Comparison of ENCODE assay signal across 2 cellular contexts in the genomic region with DNA sequence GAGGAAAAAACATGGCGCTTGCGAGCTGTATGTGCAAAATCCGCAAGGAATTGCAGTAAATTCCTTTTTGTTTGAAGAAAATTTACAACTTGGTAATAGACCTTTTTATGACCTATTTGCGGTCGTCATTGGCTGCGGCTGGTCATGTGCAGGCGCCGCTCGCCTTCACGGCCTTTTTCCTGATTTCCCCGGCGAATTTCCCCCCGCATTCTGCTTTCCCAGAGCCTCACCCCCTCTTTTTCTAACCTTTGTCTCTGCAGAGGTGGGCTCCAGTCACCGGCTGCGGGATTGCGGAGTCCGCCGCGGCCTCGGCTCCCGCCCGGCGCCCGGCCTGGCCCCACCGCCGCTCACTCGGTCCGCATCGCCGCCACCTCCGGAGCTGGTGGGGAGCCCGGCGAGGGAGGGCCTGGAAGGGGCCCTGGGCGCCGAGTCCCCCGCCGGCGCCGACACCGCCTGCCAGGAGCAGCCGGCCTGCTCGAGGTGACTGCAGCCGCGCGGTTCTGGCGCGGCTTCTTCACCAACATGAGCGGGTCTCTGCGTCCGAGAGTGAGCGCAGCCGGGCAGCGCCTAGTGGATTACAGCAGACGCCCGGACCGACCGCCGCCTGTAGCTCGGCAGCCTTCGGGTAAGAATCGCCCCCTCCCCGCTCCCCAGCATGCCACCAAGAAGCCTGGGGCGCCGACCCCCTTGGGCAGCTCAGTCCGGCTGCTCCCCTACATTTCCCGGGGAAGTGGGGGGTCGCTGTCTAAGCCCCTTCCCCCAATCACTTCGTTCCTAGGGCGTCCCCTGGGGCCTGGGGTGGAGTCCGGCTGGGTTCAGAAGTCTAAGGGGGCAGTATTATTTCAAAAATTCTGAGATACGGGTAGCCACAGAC.
TF ChIP-seq lines count a peak whose summit lies in the region.

No MANE protein-coding gene starts in this region.

TF ChIP-seq in HCT116, 20 proteins besides CTCF, POLR2A, EP300 and RAD21:
- no peak for TF ChIP-seq SRF (IDR thresholded peaks at IDR 0.05; ENCODE audit: low read depth)
- peak; percentile 75 for TF ChIP-seq ZFX (IDR thresholded peaks at IDR 0.05)
TF ChIP-seq in HCT116: peak in this region for 1.

TF ChIP-seq in GM12878, 131 proteins besides CTCF, POLR2A, EP300 and RAD21:
- TF ChIP-seq, protein P1, sequence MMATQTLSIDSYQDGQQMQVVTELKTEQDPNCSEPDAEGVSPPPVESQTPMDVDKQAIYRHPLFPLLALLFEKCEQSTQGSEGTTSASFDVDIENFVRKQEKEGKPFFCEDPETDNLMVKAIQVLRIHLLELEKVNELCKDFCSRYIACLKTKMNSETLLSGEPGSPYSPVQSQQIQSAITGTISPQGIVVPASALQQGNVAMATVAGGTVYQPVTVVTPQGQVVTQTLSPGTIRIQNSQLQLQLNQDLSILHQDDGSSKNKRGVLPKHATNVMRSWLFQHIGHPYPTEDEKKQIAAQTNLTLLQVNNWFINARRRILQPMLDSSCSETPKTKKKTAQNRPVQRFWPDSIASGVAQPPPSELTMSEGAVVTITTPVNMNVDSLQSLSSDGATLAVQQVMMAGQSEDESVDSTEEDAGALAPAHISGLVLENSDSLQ (IDR thresholded peaks at IDR 0.05) = no peak
- TF ChIP-seq BMI1 (IDR thresholded peaks at IDR 0.05; ENCODE audit: borderline replicate concordance) = 0 out of 2 replicates have a peak, but pooled peaks have one; percentile 4
- TF ChIP-seq SP1 (IDR thresholded peaks at IDR 0.05; ENCODE audit: low read depth, low read length) = no peak
- TF ChIP-seq SUZ12 (IDR thresholded peaks at IDR 0.05; ENCODE audit: unreplicated experiment) = peak; percentile 32
- TF ChIP-seq IKZF1 (conservative IDR thresholded peaks at IDR 0.05) = 0 out of 2 replicates have a peak, but pooled peaks have one; percentile 16
